Comparison of ENCODE assay signal across 8 cellular contexts in the genomic region with DNA sequence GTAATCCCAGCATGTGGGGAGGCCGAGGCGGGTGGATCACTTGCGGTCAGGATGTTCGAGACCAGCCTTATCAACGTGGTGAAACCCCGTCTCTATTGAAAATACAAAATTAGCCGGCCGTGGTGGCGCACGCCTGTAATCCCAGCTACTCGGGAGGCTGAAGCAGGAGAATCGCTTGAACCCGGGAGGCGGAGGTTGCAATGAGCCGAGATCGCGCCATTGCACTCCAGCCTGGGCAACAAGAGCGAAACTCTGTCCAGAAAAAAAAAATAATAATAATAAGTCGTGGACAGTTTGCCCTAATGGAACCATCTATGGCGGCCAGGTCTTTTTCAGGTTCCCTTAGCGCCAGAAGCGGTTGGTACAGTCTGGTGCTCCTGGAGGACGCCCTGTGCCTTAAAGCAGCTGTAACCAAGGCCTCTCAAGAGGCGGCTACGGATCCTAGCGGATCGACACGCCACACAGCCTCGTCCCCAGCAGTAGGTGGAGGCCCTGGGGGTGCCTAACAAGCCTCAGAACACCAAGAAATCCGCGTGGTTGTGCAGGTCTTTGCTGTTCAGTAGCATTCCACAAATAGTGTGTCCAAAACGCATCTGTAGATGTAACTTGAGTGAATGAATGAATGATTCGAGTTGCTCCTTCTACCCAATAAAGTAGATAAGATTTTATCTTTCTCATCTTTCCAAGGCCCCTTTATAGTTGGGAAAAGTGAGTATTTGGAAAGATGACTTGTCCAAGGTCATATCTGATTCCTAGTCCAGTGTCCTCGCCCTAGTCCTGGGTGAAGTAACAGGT. TPM values are rescaled to one million over a fixed set of nuclear protein-coding genes. Genes with fewer than 3 reads are reported as not detected.
A peak's percentile ranks its signal among the peaks of the same experiment; 100 is the strongest.
DNase-seq lines count a peak whose midpoint lies in the region; ATAC-seq and TF ChIP-seq lines count a peak whose summit lies in the region.

No MANE protein-coding gene starts in this region.

- peaks cover 24 to 36% of the 10 kb centered on the region in 2 experiments for H3K36me3 ChIP-seq in SK-N-SH (replicated peaks in 1 of 2; ENCODE audit: control insufficient read depth in 1 of 2, insufficient read depth in 2 of 2, low read length in 1 of 2)
- peaks cover 17% of the 10 kb centered on the region for H3K36me3 ChIP-seq in neural progenitor cell

- ATAC-seq in GM21576 (IDR thresholded peaks at IDR 0.05; ENCODE audit: unreplicated experiment) (no peak), HG02798 (IDR thresholded peaks at IDR 0.05; ENCODE audit: poor library complexity, unreplicated experiment) (no peak)

- peak overlapping the region; percentile 96 for H3K4me3 Mint-ChIP-seq in neural progenitor cell

- peaks cover 2% of the 10 kb centered on the region for H3K27me3 Mint-ChIP-seq in neural progenitor cell (ENCODE audit: insufficient read depth, low read depth)

- CTCF ChIA-PET in SK-N-SH (lab: Yijun Ruan, JAX), result interaction anchor here (1.0 to 1.5 kb wide), 2 partner anchors 11 to 20 kb away, joined by 3 to 6 read pairs; no protein-coding TSS in a partner anchor

- POLR2A ChIA-PET in SK-N-SH (lab: Yijun Ruan, JAX), result no interaction called here

- H3K9ac ChIP-seq in SK-N-SH (peak overlapping the region; percentile 93), neural progenitor cell (peak overlapping the region; percentile 89)

- H3F3A ChIP-seq in SK-N-SH (replicated peaks; ENCODE audit: insufficient read depth) (peaks cover 59% of the 10 kb centered on the region), neural progenitor cell (ENCODE audit: low read depth) (peaks cover 68% of the 10 kb centered on the region)

- H3K4me3 ChIP-seq in GM12865 (ENCODE audit: low read depth, low read length) (peak overlapping the region; percentile 99), SK-N-SH (ENCODE audit: low read depth in 2 of 2, low read length in 1 of 2) (peak overlapping the region; percentile 61 to 99), epithelial cell of esophagus (ENCODE audit: low read length) (peak overlapping the region; percentile 96), neural progenitor cell (peak overlapping the region; percentile 94)

- DNase-seq in GM12865 (ENCODE audit: low read depth) (peak; percentile 53), SK-N-SH (no peak), epithelial cell of esophagus (ENCODE audit: low read depth) (peak; percentile 24), neural progenitor cell (ENCODE audit: low spot score) (peak; percentile 45), AG08395 (ENCODE audit: low spot score) (no peak)
- no peak for DNase-seq in stimulated activated naive CD4-positive, alpha-beta T cell (lab: John Stamatoyannopoulos, UW)

- TF ChIP-seq CTCF in GM12865 (IDR thresholded peaks at IDR 0.05; ENCODE audit: insufficient read depth, low read depth, low read length, missing control alignments) (no peak), SK-N-SH (IDR thresholded peaks at IDR 0.05) (no peak), epithelial cell of esophagus (IDR thresholded peaks at IDR 0.05; ENCODE audit: insufficient read depth, low read depth, low read length, missing control alignments) (no peak), neural progenitor cell (IDR thresholded peaks at IDR 0.05) (no peak)

- peaks cover 35% of the 10 kb centered on the region for H3K36me3 Mint-ChIP-seq in neural progenitor cell

- H3K4me1 ChIP-seq in SK-N-SH (ENCODE audit: control insufficient read depth in 1 of 2, insufficient read depth in 2 of 2, low read depth in 1 of 2, low read length in 1 of 2), result peaks cover 14 to 28% of the 10 kb centered on the region in 2 experiments; a peak in 3 of 4 replicates
- H3K4me1 ChIP-seq in neural progenitor cell, result peaks cover 19% of the 10 kb centered on the region

- no peaks in the 10 kb centered on the region for H3K9me3 Mint-ChIP-seq in neural progenitor cell

- no peak for TF ChIP-seq EP300 in SK-N-SH (IDR thresholded peaks at IDR 0.05; ENCODE audit: borderline replicate concordance in 1 of 2, low read depth in 1 of 2, low read length in 1 of 2)

- H3K9me3 ChIP-seq in SK-N-SH (no peaks in the 10 kb centered on the region), neural progenitor cell (ENCODE audit: low read depth) (no peaks in the 10 kb centered on the region)

- H3K9me2 ChIP-seq in SK-N-SH, result no peaks in the 10 kb centered on the region

- H3K4me1 Mint-ChIP-seq in neural progenitor cell, result peaks cover 31% of the 10 kb centered on the region

- peak overlapping the region; percentile 81 for H3K27ac Mint-ChIP-seq in neural progenitor cell

- H3K79me2 ChIP-seq in SK-N-SH (ENCODE audit: insufficient read depth) (peaks cover 72% of the 10 kb centered on the region), neural progenitor cell (ENCODE audit: low read depth) (peaks cover 56% of the 10 kb centered on the region)

- 3% methylated on average over 33 of the region's 34 CpGs for WGBS in SK-N-SH (ENCODE audit: low lambda C conversion rate)

- H4K20me1 ChIP-seq in SK-N-SH (ENCODE audit: insufficient read depth), result peaks cover 16% of the 10 kb centered on the region
- peaks cover 51% of the 10 kb centered on the region for H4K20me1 ChIP-seq in neural progenitor cell (ENCODE audit: low read depth)

- H3K27ac ChIP-seq in SK-N-SH (ENCODE audit: low read depth in 2 of 2, low read length in 1 of 2) (peak overlapping the region; percentile 69 to 93), neural progenitor cell (peak overlapping the region; percentile 77)

- H2AFZ ChIP-seq in SK-N-SH (ENCODE audit: low read depth), result peak overlapping the region; percentile 27; the same call in 1 of the 2 replicates
- no peak overlapping the region for H2AFZ ChIP-seq in neural progenitor cell (replicated peaks)

- H3K4me2 ChIP-seq in SK-N-SH (peak overlapping the region; percentile 94), neural progenitor cell (peak overlapping the region; percentile 96)

- H3K27me3 ChIP-seq in SK-N-SH (ENCODE audit: insufficient read depth) (no peaks in the 10 kb centered on the region), neural progenitor cell (no peaks in the 10 kb centered on the region)

- no peak for TF ChIP-seq RAD21 in SK-N-SH (IDR thresholded peaks at IDR 0.05; ENCODE audit: low read length)

TF ChIP-seq in SK-N-SH, 30 proteins besides CTCF, POLR2A, EP300 and RAD21:
- TF ChIP-seq, protein P1, sequence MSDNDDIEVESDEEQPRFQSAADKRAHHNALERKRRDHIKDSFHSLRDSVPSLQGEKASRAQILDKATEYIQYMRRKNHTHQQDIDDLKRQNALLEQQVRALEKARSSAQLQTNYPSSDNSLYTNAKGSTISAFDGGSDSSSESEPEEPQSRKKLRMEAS (IDR thresholded peaks at IDR 0.05; ENCODE audit: low read depth), result 0 out of 2 replicates have a peak, but pooled peaks have one; percentile 16
- TF ChIP-seq RXRA (IDR thresholded peaks at IDR 0.05; ENCODE audit: borderline replicate concordance, low read depth) (no peak), TEAD4 (IDR thresholded peaks at IDR 0.05; ENCODE audit: borderline replicate concordance, insufficient read depth) (no peak)

RNA-seq across cellular contexts. Expression of a gene that starts 1.0 kb away (rescaled TPM):
- 398 and 419 TPM in 2 replicates for polyA plus RNA-seq in SK-N-SH (2012; rRNA removed)
- 320 and 415 TPM in 2 replicates for polyA plus RNA-seq in SK-N-SH (2012; cell fraction: cytosol; rRNA removed)
- polyA plus RNA-seq in SK-N-SH (2012; cell fraction: nucleus; rRNA removed), result 161 and 207 TPM in 2 replicates
- total RNA-seq in neural progenitor cell (ENCODE audit: low replicate concordance), result 887 and 1,352 TPM in 2 replicates

RNA-seq across cellular contexts. Expression of a gene that starts 18.8 kb away (rescaled TPM):
- 49.0 and 50.0 TPM in 2 replicates for polyA plus RNA-seq in SK-N-SH (2012; rRNA removed)
- 46.6 and 47.9 TPM in 2 replicates for polyA plus RNA-seq in SK-N-SH (2012; cell fraction: cytosol; rRNA removed)
- 25.6 and 31.3 TPM in 2 replicates for polyA plus RNA-seq in SK-N-SH (2012; cell fraction: nucleus; rRNA removed)
- 48.7 and 72.6 TPM in 2 replicates for total RNA-seq in neural progenitor cell (ENCODE audit: low replicate concordance)

RNA-seq across cellular contexts. Expression of a gene that starts 19.0 kb away (rescaled TPM):
- 71.5 and 84.2 TPM in 2 replicates for polyA plus RNA-seq in SK-N-SH (2012; rRNA removed)
- polyA plus RNA-seq in SK-N-SH (2012; cell fraction: cytosol; rRNA removed), result 48.0 and 62.5 TPM in 2 replicates
- 76.4 and 107 TPM in 2 replicates for polyA plus RNA-seq in SK-N-SH (2012; cell fraction: nucleus; rRNA removed)
- total RNA-seq in neural progenitor cell (ENCODE audit: low replicate concordance), result 15.2 and 39.4 TPM in 2 replicates

RNA-seq across cellular contexts. Expression of a gene that starts 25.8 kb away (rescaled TPM):
- polyA plus RNA-seq in SK-N-SH (2012; rRNA removed), result 40.9 and 46.4 TPM in 2 replicates
- polyA plus RNA-seq in SK-N-SH (2012; cell fraction: cytosol; rRNA removed), result 21.5 and 26.1 TPM in 2 replicates
- 123 and 132 TPM in 2 replicates for polyA plus RNA-seq in SK-N-SH (2012; cell fraction: nucleus; rRNA removed)
- 6.1 and 13.8 TPM in 2 replicates for total RNA-seq in neural progenitor cell (ENCODE audit: low replicate concordance)

Comparison
In these comparisons a context has a peak if more than half of its experiments do, and no peak if none do; other contexts are left out.
1. DNase-seq: peak in GM12865 (single experiment), epithelial cell of esophagus (single experiment) and neural progenitor cell (single experiment); none in SK-N-SH (single experiment), stimulated activated naive CD4-positive, alpha-beta T cell (0 of 6) and AG08395 (single experiment).
2. Peak in every context shown above with its lines, with median percentiles within 50 percentile points of each other: H3K4me3 ChIP-seq.